In genomic region chr12:91590991-91591987, GRCh38 we compare ENCODE assay signal across 24 cellular contexts.
A peak's percentile ranks its signal among the peaks of the same experiment; 100 is the strongest.
DNase-seq lines count a peak whose midpoint lies in the region; ATAC-seq, FAIRE-seq and TF ChIP-seq lines count a peak whose summit lies in the region.
"Had no signal": no experiment of that assay in that cellular context is flagged by ENCODE, and none has a peak within 500 bp of the region (broad histone marks: within the 10 kb centered on the region; RNA-seq: fewer than 3 reads in every experiment).

No MANE protein-coding gene starts in this region.

- H2BK5ac ChIP-seq in neuronal stem cell (ENCODE audit: low read length) = no peak overlapping the region

- H3K27me3 ChIP-seq in bronchial epithelial cell (ENCODE audit: control insufficient read depth, insufficient read depth, low read length) (no peaks in the 10 kb centered on the region), neuronal stem cell (ENCODE audit: control insufficient read depth in 3 of 3, insufficient read depth in 3 of 3, low read depth in 1 of 3, low read length in 3 of 3) (no peaks in the 10 kb centered on the region)
- H3K27me3 ChIP-seq: BLaER1 treated with 17β-estradiol and CSF1 and Interleukin-3, amounts not matched to agents 10 nM and 100 nM; MG63 had no signal

- FAIRE-seq in bronchial epithelial cell (lab: Jason Lieb, UNC) = no peak
- FAIRE-seq: RCC 7860 had no signal

- H3K4me1 ChIP-seq in neuronal stem cell (ENCODE audit: control insufficient read depth in 2 of 2, insufficient read depth in 1 of 2, low read depth in 1 of 2, low read length in 2 of 2) = peaks cover 0 to 4% of the 10 kb centered on the region in 2 donors
- H3K4me1 ChIP-seq: Caco-2 had no signal

- ATAC-seq in GM21825 (IDR thresholded peaks at IDR 0.05; ENCODE audit: unreplicated experiment) = no peak
- ATAC-seq: Right ventricle myocardium inferior had no signal

- no peak overlapping the region for H3K23ac ChIP-seq in neuronal stem cell (ENCODE audit: low read depth, low read length, poor library complexity)

- H2BK12ac ChIP-seq in neuronal stem cell (ENCODE audit: low read length) = no peak overlapping the region

- H3K4me3 ChIP-seq in bronchial epithelial cell (ENCODE audit: low read depth, low read length) = no peak overlapping the region
- H3K4me3 ChIP-seq in neuronal stem cell (ENCODE audit: low read length in 2 of 2) = no peak overlapping the region
- H3K4me3 ChIP-seq: BLaER1 treated with 17β-estradiol and CSF1 and Interleukin-3, amounts not matched to agents 10 nM and 100 nM; MG63 had no signal

- no peak overlapping the region for H3K9ac ChIP-seq in neuronal stem cell (ENCODE audit: low read depth, low read length, poor library complexity)
- H3K9ac ChIP-seq: BLaER1 treated with 17β-estradiol and CSF1 and Interleukin-3, amounts not matched to agents 10 nM and 100 nM had no signal

- no peak overlapping the region for H4K8ac ChIP-seq in neuronal stem cell (ENCODE audit: low read depth, low read length)

- H3K4me2 ChIP-seq in neuronal stem cell (ENCODE audit: insufficient read depth, low read length, poor library complexity, severe bottlenecking) = no peak overlapping the region
- H3K4me2 ChIP-seq: BLaER1 treated with 17β-estradiol and CSF1 and Interleukin-3, amounts not matched to agents 10 nM and 100 nM had no signal

- no CpG with 5 or more reads among the region's 2 CpGs for WGBS in neuronal stem cell (ENCODE audit: extremely low coverage in 2 of 2, insufficient read length in 2 of 2, insufficient replicate concordance in 1 of 2), 2 donors

- no peak overlapping the region for H2BK15ac ChIP-seq in neuronal stem cell (ENCODE audit: low read length)

- no peaks in the 10 kb centered on the region for H3K79me1 ChIP-seq in neuronal stem cell (ENCODE audit: low read depth, low read length)

- H3K36me3 ChIP-seq in bronchial epithelial cell (ENCODE audit: control insufficient read depth, insufficient read depth, low read length) = no peaks in the 10 kb centered on the region
- no peaks in the 10 kb centered on the region for H3K36me3 ChIP-seq in neuronal stem cell (replicated peaks in 1 of 2; ENCODE audit: control insufficient read depth in 2 of 2, insufficient read depth in 2 of 2, low read length in 2 of 2)
- H3K36me3 ChIP-seq: BLaER1 treated with 17β-estradiol and CSF1 and Interleukin-3, amounts not matched to agents 10 nM and 100 nM; MG63 had no signal

- H3K4ac ChIP-seq in neuronal stem cell (ENCODE audit: low read length) = no peak overlapping the region

- H4K91ac ChIP-seq in neuronal stem cell (ENCODE audit: low read depth, low read length, poor library complexity) = no peak overlapping the region

- H2AFZ ChIP-seq in neuronal stem cell (ENCODE audit: low read length) = no peak overlapping the region

- H3K14ac ChIP-seq in neuronal stem cell (ENCODE audit: low read length) = no peak overlapping the region

- H2BK120ac ChIP-seq in neuronal stem cell (ENCODE audit: low read depth, low read length) = no peak overlapping the region

- H3K9me3 ChIP-seq in neuronal stem cell (replicated peaks in 1 of 2; ENCODE audit: control insufficient read depth in 2 of 2, insufficient read depth in 1 of 2, low read depth in 1 of 2, low read length in 2 of 2) = no peaks in the 10 kb centered on the region
- H3K9me3 ChIP-seq: BLaER1 treated with 17β-estradiol and CSF1 and Interleukin-3, amounts not matched to agents 10 nM and 100 nM; Caco-2; MG63 had no signal

- DNase-seq in DMS53 (lab: John Stamatoyannopoulos, UW) = peak; percentile 23
- no peak for DNase-seq in DMS53 treated with DMSO at 0.1 percent for 48 hours (lab: John Stamatoyannopoulos, UW; ENCODE audit: unreplicated experiment)
- DNase-seq in D341Med (ENCODE audit: low spot score) = peak; percentile 52
- peak; percentile 97 for DNase-seq in NCI-H82 (lab: John Stamatoyannopoulos, UW)
- peak; percentile 54 for DNase-seq in bronchial epithelial cell (ENCODE audit: low read depth)
- DNase-seq in NK-92 (lab: John Stamatoyannopoulos, UW; ENCODE audit: unreplicated experiment) = no peak
- DNase-seq in neuronal stem cell (ENCODE audit: low spot score) = no peak
- DNase-seq: ACHN; Caco-2; CD4-positive, alpha-beta memory T cell; DMS153; EL; GF-D8; MG63; NCI-H1048; NCI-H1417 treated with DMSO at 0.1 percent for 48 hours; NCI-H187; NCI-H446 treated with DMSO at 0.1 percent for 48 hours; NCI-H748 treated with DMSO at 0.1 percent for 48 hours had no signal

- H3K18ac ChIP-seq in neuronal stem cell (ENCODE audit: low read length) = no peak overlapping the region

- no peak overlapping the region for H3K27ac ChIP-seq in neuronal stem cell (replicated peaks; ENCODE audit: low read length)
- H3K27ac ChIP-seq: 22Rv1; BLaER1 treated with 17β-estradiol and CSF1 and Interleukin-3, amounts not matched to agents 10 nM and 100 nM had no signal

- TF ChIP-seq CTCF in bronchial epithelial cell (IDR thresholded peaks at IDR 0.05; ENCODE audit: insufficient read depth, low read length, severe bottlenecking) = no peak

- H2AK5ac ChIP-seq in neuronal stem cell (ENCODE audit: low read depth, low read length) = no peak overlapping the region

Comparison
In these comparisons a context has a peak if more than half of its experiments do, and no peak if none do; other contexts are left out.
1. DNase-seq: peak in DMS53 (single experiment), D341Med (single experiment), NCI-H82 (single experiment) and bronchial epithelial cell (single experiment); none in DMS53 treated with DMSO at 0.1 percent for 48 hours (single experiment), NK-92 (single experiment) and neuronal stem cell (single experiment).